Comparison of ENCODE assay signal across 27 cellular contexts in the genomic region with DNA sequence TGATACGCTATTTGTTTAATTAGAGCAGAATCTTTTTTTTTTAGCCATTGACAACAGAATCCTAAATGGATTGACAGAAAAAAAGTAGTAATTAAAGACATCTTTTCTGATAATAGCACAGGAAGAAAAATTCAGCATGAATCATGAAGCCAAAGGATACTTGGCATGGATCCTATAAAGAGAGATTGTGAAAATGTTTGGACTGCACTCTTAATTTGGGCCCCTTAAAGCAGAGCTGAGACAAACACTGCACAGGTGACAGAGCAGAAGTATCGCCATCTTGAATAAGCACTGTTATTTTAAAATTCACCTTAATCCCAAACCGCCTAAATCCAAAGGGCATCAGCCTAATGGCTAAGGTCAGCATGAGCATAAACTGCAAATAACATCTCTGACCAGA. TPM values are rescaled to one million over a fixed set of nuclear protein-coding genes. Genes with fewer than 3 reads are reported as not detected.
DNase-seq lines count a peak whose midpoint lies in the region; ATAC-seq, FAIRE-seq and TF ChIP-seq lines count a peak whose summit lies in the region.
"Had no signal": no experiment of that assay in that cellular context is flagged by ENCODE, and none has a peak within 500 bp of the region (broad histone marks: within the 10 kb centered on the region; RNA-seq: fewer than 3 reads in every experiment).

No MANE protein-coding gene starts in this region.

- in situ Hi-C loops in mammary epithelial cell (cut with MboI; ENCODE audit: low sequenced_read_pairs in 2 of 2), result no loop called here

- H3K36me3 Mint-ChIP-seq in MCF 10A (ENCODE audit: insufficient read depth, unreplicated experiment) (no peaks in the 10 kb centered on the region), glutamatergic neuron (ENCODE audit: unreplicated experiment) (peaks cover 4% of the 10 kb centered on the region)
- H3K36me3 Mint-ChIP-seq: CD4-positive, CD25-positive, alpha-beta regulatory T cell had no signal

- H3K27ac Mint-ChIP-seq in MCF 10A (ENCODE audit: low read depth, unreplicated experiment) (no peak overlapping the region), glutamatergic neuron (ENCODE audit: unreplicated experiment) (peak overlapping the region; percentile 33)
- H3K27ac Mint-ChIP-seq: CD4-positive, CD25-positive, alpha-beta regulatory T cell had no signal

- peak; percentile 14 for DNase-seq in MCF 10A (ENCODE audit: unreplicated experiment)
- no peak for DNase-seq in mammary epithelial cell
- DNase-seq in bronchial epithelial cell (ENCODE audit: low read depth), result peak; percentile 5
- no peak for DNase-seq in glutamatergic neuron
- no peak for DNase-seq in SKM-1 treated with dmso at 0.1 percent for 144 hours (lab: John Stamatoyannopoulos, UW; ENCODE audit: unreplicated experiment)
- DNase-seq in medulla oblongata (ENCODE audit: extremely low spot score), result no peak
- DNase-seq: CD4-positive, CD25-positive, alpha-beta regulatory T cell; H7; Kasumi-1; MG63; NCI-H1417; NCI-H1694; NCI-H2029 treated with DMSO at 0.1 percent for 48 hours; NCI-H2171; NCI-H345; NCI-H510A treated with DMSO at 0.1 percent for 48 hours; NCI-H748 treated with DMSO at 0.1 percent for 48 hours; NK-92 treated with Interleukin-12 subunit alpha and Interleukin-12 subunit beta, amount 100 ng/mL, for 24 hours; PC-3; SK-N-SH had no signal

- TF ChIP-seq CTCF in MCF 10A (IDR thresholded peaks at IDR 0.05; ENCODE audit: unreplicated experiment) (no peak), mammary epithelial cell (conservative IDR thresholded peaks at IDR 0.05 in 1 of 2, IDR thresholded peaks at IDR 0.05 in 1 of 2; ENCODE audit: extremely low read depth in 1 of 2, insufficient read depth in 1 of 2, low read depth in 1 of 2, low read length in 2 of 2) (no peak), bronchial epithelial cell (IDR thresholded peaks at IDR 0.05; ENCODE audit: insufficient read depth, low read length, severe bottlenecking) (no peak), glutamatergic neuron (IDR thresholded peaks at IDR 0.05; ENCODE audit: partially characterized antibody, unreplicated experiment) (no peak)

- no peak overlapping the region for H3K4me2 ChIP-seq in mammary epithelial cell (ENCODE audit: insufficient read depth, low read depth, low read length)
- H3K4me2 ChIP-seq: BLaER1, SK-N-SH had no signal

- no peaks in the 10 kb centered on the region for H3K4me1 ChIP-seq in mammary epithelial cell (ENCODE audit: insufficient read depth, low read length)
- H3K4me1 ChIP-seq: BLaER1 had no signal

- H3K9ac ChIP-seq in mammary epithelial cell (ENCODE audit: insufficient read depth, low read length), result no peak overlapping the region
- H3K9ac ChIP-seq: BLaER1, SK-N-SH had no signal

- H3K27me3 Mint-ChIP-seq in MCF 10A (ENCODE audit: insufficient read depth, unreplicated experiment), result peaks cover under 1% of the 10 kb centered on the region
- H3K27me3 Mint-ChIP-seq in glutamatergic neuron (ENCODE audit: unreplicated experiment), result no peaks in the 10 kb centered on the region

- POLR2A ChIA-PET in MCF 10A (lab: Yijun Ruan, JAX), result interaction anchor here (0.6 kb wide), 1 partner anchor 420 kb away, joined by 3 read pairs; no protein-coding TSS in a partner anchor

- no peaks in the 10 kb centered on the region for H3K36me3 ChIP-seq in mammary epithelial cell (ENCODE audit: insufficient read depth, low read length)
- no peaks in the 10 kb centered on the region for H3K36me3 ChIP-seq in bronchial epithelial cell (ENCODE audit: control insufficient read depth, insufficient read depth, low read length)
- H3K36me3 ChIP-seq: BLaER1, MG63 had no signal

- H3K4me3 Mint-ChIP-seq in MCF 10A (ENCODE audit: unreplicated experiment) (no peak overlapping the region), glutamatergic neuron (ENCODE audit: unreplicated experiment) (no peak overlapping the region)
- H3K4me3 Mint-ChIP-seq: CD4-positive, CD25-positive, alpha-beta regulatory T cell had no signal

- H2AFZ ChIP-seq in mammary epithelial cell (ENCODE audit: low read depth, low read length), result no peak overlapping the region

- no peak overlapping the region for H3K27ac ChIP-seq in mammary epithelial cell (ENCODE audit: insufficient read depth, low read depth, low read length)
- H3K27ac ChIP-seq: BLaER1 had no signal

- H3K27me3 ChIP-seq in mammary epithelial cell (ENCODE audit: insufficient read depth, low read length) (no peaks in the 10 kb centered on the region), bronchial epithelial cell (ENCODE audit: control insufficient read depth, insufficient read depth, low read length) (no peaks in the 10 kb centered on the region)
- H3K27me3 ChIP-seq: BLaER1, MG63 had no signal

- H3K9me3 ChIP-seq in mammary epithelial cell (replicated peaks; ENCODE audit: insufficient read depth, low read length), result no peaks in the 10 kb centered on the region
- H3K9me3 ChIP-seq: MG63, SK-N-SH had no signal

- H3K4me3 ChIP-seq in mammary epithelial cell (replicated peaks in 1 of 3; ENCODE audit: insufficient read depth in 1 of 3, low read depth in 2 of 3, low read length in 3 of 3), result no peak overlapping the region
- no peak overlapping the region for H3K4me3 ChIP-seq in bronchial epithelial cell (ENCODE audit: low read depth, low read length)
- H3K4me3 ChIP-seq: BLaER1, K562, MG63 had no signal

- no peaks in the 10 kb centered on the region for H3K4me1 Mint-ChIP-seq in MCF 10A (ENCODE audit: insufficient read depth, unreplicated experiment)
- H3K4me1 Mint-ChIP-seq in glutamatergic neuron (ENCODE audit: low read depth, unreplicated experiment), result no peaks in the 10 kb centered on the region
- H3K4me1 Mint-ChIP-seq: CD4-positive, CD25-positive, alpha-beta regulatory T cell had no signal

- no peaks in the 10 kb centered on the region for H4K20me1 ChIP-seq in mammary epithelial cell (ENCODE audit: insufficient read depth, low read length)
- H4K20me1 ChIP-seq: BLaER1 had no signal

- BruUV-seq in MCF 10A (replicated peaks; lab: Mats Ljungman, UMichigan), result no TSS peak
- BruUV-seq in mammary epithelial cell (replicated peaks; lab: Mats Ljungman, UMichigan), result no TSS peak

- FAIRE-seq in bronchial epithelial cell (lab: Jason Lieb, UNC), result no peak
- FAIRE-seq: A204.1, D721Med, GM18507, HTR-8/SVneo, K562 had no signal

- ATAC-seq in GM18520 (IDR thresholded peaks at IDR 0.05; ENCODE audit: unreplicated experiment), result no peak
- ATAC-seq: K562, PC-3 had no signal

- CTCF ChIA-PET in MCF 10A (lab: Yijun Ruan, JAX), result interaction anchor here (2.5 kb wide), 1 partner anchor 17 kb away, joined by 8 read pairs; no protein-coding TSS in a partner anchor
- CTCF ChIA-PET in mammary epithelial cell (lab: Charles Lee; ENCODE audit: low non-redundant PET), result no interaction called here

- intact Hi-C loops in MCF 10A (cut with micrococcal nuclease), result no loop called here
- intact Hi-C loops in mammary epithelial cell (cut with micrococcal nuclease), result no loop called here

- dilution Hi-C loops in mammary epithelial cell (cut with HindIII; ENCODE audit: low sequenced_read_pairs), result no loop called here

- 60% methylated on average over 3 of the region's 3 CpGs for WGBS in mammary epithelial cell (ENCODE audit: low coverage, missing lambda C conversion rate)

- H3K79me2 ChIP-seq in mammary epithelial cell (ENCODE audit: insufficient read depth, low read length), result no peaks in the 10 kb centered on the region

- H3K9me3 Mint-ChIP-seq in MCF 10A (ENCODE audit: unreplicated experiment) (no peaks in the 10 kb centered on the region), glutamatergic neuron (ENCODE audit: unreplicated experiment) (peaks cover 4% of the 10 kb centered on the region)

RNA-seq across cellular contexts. Expression of a gene that starts 48.8 kb away (rescaled TPM):
- 152 and 190 TPM in 2 replicates for total RNA-seq in MCF 10A (2022)
- 10 to 100 TPM; 64.3 to 85.9 TPM for total RNA-seq in mammary epithelial cell
- polyA plus RNA-seq in mammary epithelial cell, result 8.3 TPM
- 36.8 TPM for polyA minus RNA-seq in mammary epithelial cell
- 125 and 128 TPM in 2 replicates for total RNA-seq in bronchial epithelial cell
- total RNA-seq in glutamatergic neuron (ENCODE audit: unreplicated experiment), result 43.1 TPM

Comparison
In these comparisons a context has a peak if more than half of its experiments do, and no peak if none do; other contexts are left out.
1. DNase-seq: peak in MCF 10A (single experiment) and bronchial epithelial cell (single experiment); none in mammary epithelial cell (single experiment), glutamatergic neuron (single experiment), SKM-1 treated with dmso at 0.1 percent for 144 hours (single experiment) and medulla oblongata (single experiment).